ENCODE assay signal across 1 cellular context in the genomic region with DNA sequence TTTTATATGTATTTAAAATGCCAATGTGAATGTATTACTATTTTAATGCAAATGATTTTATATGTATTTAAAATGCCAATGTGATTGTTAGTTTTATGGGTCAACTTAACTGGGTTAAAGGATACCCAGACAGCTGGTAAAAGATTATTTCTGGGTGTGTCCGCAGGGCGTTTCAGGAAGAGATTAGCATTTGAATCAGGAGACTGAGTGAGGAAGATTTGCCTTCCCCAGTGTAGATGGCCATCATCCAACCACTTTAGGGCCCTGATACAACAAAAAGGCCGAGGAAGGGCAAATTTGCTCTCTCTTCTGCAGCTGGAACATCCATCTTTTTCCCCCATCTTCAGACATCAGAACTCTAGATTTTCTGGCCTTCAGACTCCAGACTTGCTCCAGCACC.
TF ChIP-seq lines count a peak whose summit lies in the region.

No MANE protein-coding gene starts in this region.

TF ChIP-seq in K562, 482 proteins besides CTCF, POLR2A, EP300 and RAD21 (continued from another document and continues in another):
- TF ChIP-seq ZC3H8 (IDR thresholded peaks at IDR 0.05) (no peak), PHF8 (IDR thresholded peaks at IDR 0.05; ENCODE audit: borderline replicate concordance, low read length) (no peak), SRSF1 (IDR thresholded peaks at IDR 0.05; ENCODE audit: low read depth, low read length) (no peak), STAT5B (CRISPR knock-in tag; IDR thresholded peaks at IDR 0.05) (no peak), ZNF184 (CRISPR knock-in tag; IDR thresholded peaks at IDR 0.05) (no peak), E2F3 (CRISPR knock-in tag; IDR thresholded peaks at IDR 0.05) (no peak), BMI1 (IDR thresholded peaks at IDR 0.05; ENCODE audit: low read length) (no peak), SP2 (IDR thresholded peaks at IDR 0.05; ENCODE audit: extremely low read depth, low read depth, low read length, poor library complexity, severe bottlenecking) (no peak), TAF15 (IDR thresholded peaks at IDR 0.05; ENCODE audit: low read depth, low read length) (no peak), BRCA1 (IDR thresholded peaks at IDR 0.05) (no peak), BRCA1 (CRISPR knock-in tag; IDR thresholded peaks at IDR 0.05) (no peak), ZSCAN32 (CRISPR knock-in tag; IDR thresholded peaks at IDR 0.05) (peak; percentile 80), JUNB (CRISPR knock-in tag; conservative IDR thresholded peaks at IDR 0.05) (no peak), SREBF2 (CRISPR knock-in tag; IDR thresholded peaks at IDR 0.05) (no peak), HDAC3 (IDR thresholded peaks at IDR 0.05; ENCODE audit: borderline replicate concordance, partially characterized antibody) (peak; percentile 28), RNF2 (IDR thresholded peaks at IDR 0.05) (no peak), ZNF197 (CRISPR knock-in tag; IDR thresholded peaks at IDR 0.05; ENCODE audit: low read depth) (no peak), HDAC1 (IDR thresholded peaks at IDR 0.05) (peak in 1 of 2 experiments; percentile 47; a peak in 1 of 4 replicates), MXI1 (IDR thresholded peaks at IDR 0.05; ENCODE audit: low read depth, low read length) (no peak), ZNF766 (CRISPR knock-in tag; conservative IDR thresholded peaks at IDR 0.05) (no peak), IRF1 (CRISPR knock-in tag; IDR thresholded peaks at IDR 0.05; ENCODE audit: borderline replicate concordance) (no peak), BACH1 (tag; IDR thresholded peaks at IDR 0.05) (no peak), RCOR1 (IDR thresholded peaks at IDR 0.05; ENCODE audit: borderline replicate concordance in 1 of 2, low read depth in 2 of 2, low read length in 2 of 2) (peak; percentile 53 to 93; a peak in 3 of 4 replicates), ZBTB2 (IDR thresholded peaks at IDR 0.05) (no peak), AFF1 (IDR thresholded peaks at IDR 0.05; ENCODE audit: low read depth in 1 of 2, partially characterized antibody in 2 of 2) (no peak), ETV6 (IDR thresholded peaks at IDR 0.05; ENCODE audit: borderline replicate concordance in 1 of 2, low read depth in 2 of 2, low read length in 1 of 2) (no peak), ETV6 (CRISPR knock-in tag; IDR thresholded peaks at IDR 0.05; ENCODE audit: borderline replicate concordance) (no peak), MGA (IDR thresholded peaks at IDR 0.05) (no peak), EZH2 (IDR thresholded peaks at IDR 0.05; ENCODE audit: borderline replicate concordance, low read depth, low read length) (no peak), HMBOX1 (IDR thresholded peaks at IDR 0.05) (peak; percentile 96), TCF3 (CRISPR knock-in tag; IDR thresholded peaks at IDR 0.05) (peak; percentile 16; the same call in 1 of the 2 replicates), TEAD4 (IDR thresholded peaks at IDR 0.05; ENCODE audit: low read length) (peak; percentile 39; the same call in 1 of the 2 replicates), TEAD4 (CRISPR knock-in tag; IDR thresholded peaks at IDR 0.05; ENCODE audit: borderline replicate concordance) (no peak), ZNF551 (CRISPR knock-in tag; IDR thresholded peaks at IDR 0.05) (no peak)
- TF ChIP-seq, protein P1, sequence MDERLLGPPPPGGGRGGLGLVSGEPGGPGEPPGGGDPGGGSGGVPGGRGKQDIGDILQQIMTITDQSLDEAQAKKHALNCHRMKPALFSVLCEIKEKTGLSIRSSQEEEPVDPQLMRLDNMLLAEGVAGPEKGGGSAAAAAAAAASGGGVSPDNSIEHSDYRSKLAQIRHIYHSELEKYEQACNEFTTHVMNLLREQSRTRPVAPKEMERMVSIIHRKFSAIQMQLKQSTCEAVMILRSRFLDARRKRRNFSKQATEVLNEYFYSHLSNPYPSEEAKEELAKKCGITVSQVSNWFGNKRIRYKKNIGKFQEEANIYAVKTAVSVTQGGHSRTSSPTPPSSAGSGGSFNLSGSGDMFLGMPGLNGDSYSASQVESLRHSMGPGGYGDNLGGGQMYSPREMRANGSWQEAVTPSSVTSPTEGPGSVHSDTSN (CRISPR knock-in tag; IDR thresholded peaks at IDR 0.05; ENCODE audit: low read depth) = no peak
- TF ChIP-seq, protein P1 (tag; conservative IDR thresholded peaks at IDR 0.05; ENCODE audit: low read depth) = no peak
